ENCODE assay signal across 21 cellular contexts in the genomic region with DNA sequence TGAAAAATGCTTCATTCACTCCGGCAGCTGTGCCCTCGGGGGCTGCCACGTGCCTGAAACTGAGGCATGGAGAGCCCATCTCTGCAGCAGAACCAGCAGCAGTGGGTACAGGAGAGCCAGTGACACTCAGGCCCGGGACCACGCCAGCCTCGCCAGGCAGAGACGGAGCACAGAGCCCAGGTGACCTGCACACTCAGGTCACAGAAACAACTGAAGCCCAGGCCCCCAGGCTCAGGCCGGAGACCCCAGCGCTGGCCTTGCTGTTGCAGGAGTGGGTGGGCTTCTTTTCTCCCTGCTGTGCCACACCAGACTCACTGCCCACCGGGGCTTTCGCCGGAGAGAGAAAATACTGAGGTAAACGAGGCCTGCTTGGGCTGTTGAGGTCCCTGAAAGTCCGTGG.
DNase-seq lines count a peak whose midpoint lies in the region; TF ChIP-seq lines count a peak whose summit lies in the region.
"Had no signal": no experiment of that assay in that cellular context is flagged by ENCODE, and none has a peak within 500 bp of the region (broad histone marks: within the 10 kb centered on the region; RNA-seq: fewer than 3 reads in every experiment).

No MANE protein-coding gene starts in this region.

- H2BK20ac ChIP-seq in H9 (ENCODE audit: low read depth, low read length, poor library complexity, severe bottlenecking), result no peak overlapping the region

- peaks cover 0 to 3% of the 10 kb centered on the region in 2 experiments; a peak in 1 of 5 replicates for H3K9me3 Mint-ChIP-seq in H9
- H3K9me3 Mint-ChIP-seq: CD8-positive, alpha-beta T cell had no signal

- H3K4me1 ChIP-seq in BLaER1 (peaks cover 63% of the 10 kb centered on the region), H9 (ENCODE audit: insufficient read depth, low read length) (no peaks in the 10 kb centered on the region), smooth muscle cell (ENCODE audit: low read depth) (no peaks in the 10 kb centered on the region), mammary epithelial cell (ENCODE audit: insufficient read depth, low read length) (no peaks in the 10 kb centered on the region)
- H3K4me1 ChIP-seq: A549, BE2C, Caco-2 had no signal

- H3K4me3 ChIP-seq in BLaER1 (no peak overlapping the region), smooth muscle cell (no peak overlapping the region), mammary epithelial cell (replicated peaks in 1 of 3; ENCODE audit: insufficient read depth in 1 of 3, low read depth in 2 of 3, low read length in 3 of 3) (no peak overlapping the region)
- H3K4me3 ChIP-seq: A549, GM23248 had no signal

- no peaks in the 10 kb centered on the region for H3K79me2 ChIP-seq in H9 (ENCODE audit: insufficient read depth, low read length)
- H3K79me2 ChIP-seq in smooth muscle cell (ENCODE audit: low read depth), result no peaks in the 10 kb centered on the region
- H3K79me2 ChIP-seq in mammary epithelial cell (ENCODE audit: insufficient read depth, low read length), result no peaks in the 10 kb centered on the region

- intact Hi-C loops in posterior vena cava (cut with DNase I) (no loop called here), mammary epithelial cell (cut with micrococcal nuclease) (no loop called here)

- no peak overlapping the region for H4K8ac ChIP-seq in H9 (replicated peaks; ENCODE audit: insufficient read length, low read depth, low read length)

- H3K9me3 ChIP-seq in BLaER1 (peaks cover 4% of the 10 kb centered on the region; the same call in 1 of the 2 replicates), H9 (ENCODE audit: control insufficient read depth, low read depth, low read length) (no peaks in the 10 kb centered on the region), smooth muscle cell (replicated peaks; ENCODE audit: low read depth) (no peaks in the 10 kb centered on the region), mammary epithelial cell (replicated peaks; ENCODE audit: insufficient read depth, low read length) (peaks cover 35% of the 10 kb centered on the region)
- H3K9me3 ChIP-seq: A549, BE2C, Caco-2 had no signal

- H4K20me1 ChIP-seq in BLaER1 (no peaks in the 10 kb centered on the region), H9 (ENCODE audit: control insufficient read depth, insufficient read depth, insufficient read length) (no peaks in the 10 kb centered on the region), smooth muscle cell (ENCODE audit: low read depth) (no peaks in the 10 kb centered on the region), mammary epithelial cell (ENCODE audit: insufficient read depth, low read length) (no peaks in the 10 kb centered on the region)

- no peak overlapping the region for H2BK15ac ChIP-seq in H9 (ENCODE audit: low read depth, low read length)

- dilution Hi-C loops in mammary epithelial cell (cut with HindIII; ENCODE audit: low sequenced_read_pairs), result no loop called here

- H3F3A ChIP-seq in smooth muscle cell (ENCODE audit: low read depth), result no peaks in the 10 kb centered on the region

- H4K91ac ChIP-seq in H9 (ENCODE audit: insufficient read length, low read depth, low read length), result no peak overlapping the region

- H3K27me3 ChIP-seq in BLaER1 (no peaks in the 10 kb centered on the region), H9 (ENCODE audit: insufficient read depth, low read length) (no peaks in the 10 kb centered on the region), smooth muscle cell (ENCODE audit: low read depth) (peaks cover 3% of the 10 kb centered on the region), mammary epithelial cell (ENCODE audit: insufficient read depth, low read length) (no peaks in the 10 kb centered on the region)

- H3K18ac ChIP-seq in H9 (ENCODE audit: insufficient read length, low read depth, low read length), result peak overlapping the region; percentile 38

- DNase-seq in H9 (no peak), mesenteric fat pad (ENCODE audit: low spot score) (peak; percentile 87), posterior vena cava (ENCODE audit: low spot score) (peak; percentile 68), smooth muscle cell (lab: John Stamatoyannopoulos, UW; ENCODE audit: unreplicated experiment) (no peak), Kasumi-1 (lab: John Stamatoyannopoulos, UW) (no peak), mammary epithelial cell (no peak)
- DNase-seq in activated naive CD4-positive, alpha-beta T cell treated with anti-CD3 and anti-CD28 coated beads, Interleukin-2, amount 50 U/mL, for 16 hours, result no peak
- DNase-seq: 8988T; ACHN; AML-193; BE2C; CD4-positive, CD25-positive, alpha-beta regulatory T cell; CD8-positive, alpha-beta T cell; DMS153; DND-41; GM23248; H7 had no signal

- WGBS in H9 (ENCODE audit: extremely low coverage, insufficient read length, low lambda C conversion rate), result no CpG with 5 or more reads among the region's 14 CpGs
- 88% methylated on average over 14 of the region's 14 CpGs for WGBS in smooth muscle cell (ENCODE audit: low lambda C conversion rate)
- WGBS in mammary epithelial cell (ENCODE audit: low coverage, missing lambda C conversion rate), result 63% methylated on average over 12 of the region's 14 CpGs

- in situ Hi-C loops in mammary epithelial cell (cut with MboI; ENCODE audit: low sequenced_read_pairs in 2 of 2), result no loop called here

- H3K14ac ChIP-seq in H9 (ENCODE audit: insufficient read depth, low read length), result no peak overlapping the region; the same call in 1 of the 2 replicates

- H2AK5ac ChIP-seq in H9 (ENCODE audit: insufficient read length, low read length), result no peak overlapping the region

- no peaks in the 10 kb centered on the region for H3K23me2 ChIP-seq in H9 (ENCODE audit: insufficient read length, low read depth, low read length, poor library complexity, severe bottlenecking)

- H2BK120ac ChIP-seq in H9 (ENCODE audit: low read depth, low read length, poor library complexity, severe bottlenecking), result no peak overlapping the region

- no peak overlapping the region for H2BK12ac ChIP-seq in H9 (ENCODE audit: insufficient read length, low read depth, low read length)

- H2AFZ ChIP-seq in H9 (ENCODE audit: low read length), result no peak overlapping the region
- H2AFZ ChIP-seq in smooth muscle cell (ENCODE audit: low read depth), result no peak overlapping the region
- no peak overlapping the region for H2AFZ ChIP-seq in mammary epithelial cell (ENCODE audit: low read depth, low read length)
- H2AFZ ChIP-seq: GM23248 had no signal

- no peak overlapping the region for H3K9ac ChIP-seq in BLaER1
- H3K9ac ChIP-seq in H9 (ENCODE audit: extremely low read depth, insufficient read length, low read length), result no peak overlapping the region
- H3K9ac ChIP-seq in smooth muscle cell (ENCODE audit: low read depth), result no peak overlapping the region
- no peak overlapping the region for H3K9ac ChIP-seq in mammary epithelial cell (ENCODE audit: insufficient read depth, low read length)
- H3K9ac ChIP-seq: GM23248 had no signal

- no peaks in the 10 kb centered on the region for H3K36me3 ChIP-seq in BLaER1
- H3K36me3 ChIP-seq in smooth muscle cell (ENCODE audit: low read depth), result no peaks in the 10 kb centered on the region
- H3K36me3 ChIP-seq in mammary epithelial cell (ENCODE audit: insufficient read depth, low read length), result no peaks in the 10 kb centered on the region
- H3K36me3 ChIP-seq: BE2C had no signal

- no peak overlapping the region for H3K4ac ChIP-seq in H9 (ENCODE audit: low read depth, low read length)

- BruUV-seq in mammary epithelial cell (replicated peaks; lab: Mats Ljungman, UMichigan), result no TSS peak

- H3K27me3 Mint-ChIP-seq in H9 (ENCODE audit: low read depth), result peaks cover 18% of the 10 kb centered on the region
- H3K27me3 Mint-ChIP-seq: CD4-positive, CD25-positive, alpha-beta regulatory T cell had no signal

- H3T11ph ChIP-seq in H9 (ENCODE audit: low read length), result no peak overlapping the region

- CTCF ChIA-PET in mammary epithelial cell (lab: Charles Lee; ENCODE audit: low non-redundant PET), result no interaction called here

- H3K4me2 ChIP-seq in BLaER1 (peak overlapping the region; percentile 65), H9 (ENCODE audit: insufficient read depth, insufficient read length, low read length) (no peak overlapping the region), smooth muscle cell (no peak overlapping the region), mammary epithelial cell (ENCODE audit: insufficient read depth, low read depth, low read length) (no peak overlapping the region)
- H3K4me2 ChIP-seq: A549 had no signal

- H3K56ac ChIP-seq in H9 (ENCODE audit: insufficient read length, low read depth, low read length), result no peak overlapping the region

- H2BK5ac ChIP-seq in H9 (ENCODE audit: insufficient read length, low read length), result no peak overlapping the region

- H3K23ac ChIP-seq in H9 (ENCODE audit: insufficient read length, low read depth, low read length), result no peak overlapping the region

- H3K4me1 Mint-ChIP-seq in H9, result peaks cover 3 to 6% of the 10 kb centered on the region in 2 experiments; a peak in 2 of 4 replicates

- H3K27ac ChIP-seq in BLaER1, result no peak overlapping the region
- no peak overlapping the region for H3K27ac ChIP-seq in H9 (ENCODE audit: insufficient read length, low read depth, low read length)
- no peak overlapping the region for H3K27ac ChIP-seq in smooth muscle cell (ENCODE audit: low read depth)
- no peak overlapping the region for H3K27ac ChIP-seq in mammary epithelial cell (ENCODE audit: insufficient read depth, low read depth, low read length)
- H3K27ac ChIP-seq: A549, C4-2B, GM23248 had no signal

- no peaks in the 10 kb centered on the region; a peak in 1 of 7 replicates for H3K36me3 Mint-ChIP-seq in H9 (ENCODE audit: insufficient read depth in 1 of 3, low read depth in 3 of 3)
- H3K36me3 Mint-ChIP-seq: CD4-positive, CD25-positive, alpha-beta regulatory T cell; CD8-positive, alpha-beta T cell had no signal

- H3K27ac Mint-ChIP-seq in H9, result no peak overlapping the region
- H3K27ac Mint-ChIP-seq: CD8-positive, alpha-beta T cell had no signal

- H4K5ac ChIP-seq in H9 (ENCODE audit: insufficient read length, low read depth, low read length), result no peak overlapping the region

- no peak for TF ChIP-seq CTCF in H9 (conservative IDR thresholded peaks at IDR 0.05)
- no peak for TF ChIP-seq CTCF in smooth muscle cell (IDR thresholded peaks at IDR 0.05; ENCODE audit: borderline replicate concordance, insufficient read depth, poor library complexity, severe bottlenecking)
- TF ChIP-seq CTCF in mammary epithelial cell (conservative IDR thresholded peaks at IDR 0.05 in 1 of 2, IDR thresholded peaks at IDR 0.05 in 1 of 2; ENCODE audit: extremely low read depth in 1 of 2, insufficient read depth in 1 of 2, low read depth in 1 of 2, low read length in 2 of 2), result no peak

- H3K4me3 Mint-ChIP-seq in H9, result no peak overlapping the region
- H3K4me3 Mint-ChIP-seq: CD4-positive, CD25-positive, alpha-beta regulatory T cell; CD8-positive, alpha-beta T cell had no signal

- no peaks in the 10 kb centered on the region for H3K79me1 ChIP-seq in H9 (ENCODE audit: insufficient read depth, low read depth, low read length, poor library complexity, severe bottlenecking)

Comparison
In these comparisons a context has a peak if more than half of its experiments do, and no peak if none do; other contexts are left out.
1. DNase-seq: peak in mesenteric fat pad (single experiment) and posterior vena cava (single experiment); none in H9 (single experiment), activated naive CD4-positive, alpha-beta T cell treated with anti-CD3 and anti-CD28 coated beads, Interleukin-2, amount 50 U/mL, for 16 hours (single experiment), smooth muscle cell (single experiment), Kasumi-1 (0 of 2) and mammary epithelial cell (single experiment).